ENCODE assay signal across 1 cellular context in genomic region chr9:137578518-137579258, GRCh38.
A peak's percentile ranks its signal among the peaks of the same experiment; 100 is the strongest.
TF ChIP-seq lines count a peak whose summit lies in the region.

DPH7 (minus strand) TSS chr9:137578925; CDS start chr9:137578777, 148 bp downstream.

TF ChIP-seq in K562, 482 proteins besides CTCF, POLR2A, EP300 and RAD21 (continued from another document and continues in another):
- TF ChIP-seq AFF1 (IDR thresholded peaks at IDR 0.05; ENCODE audit: low read depth in 1 of 2, partially characterized antibody in 2 of 2) (no peak), NFYB (IDR thresholded peaks at IDR 0.05; ENCODE audit: extremely low read depth, insufficient read length) (no peak), ZFP1 (CRISPR knock-in tag; IDR thresholded peaks at IDR 0.05) (no peak), AFF4 (CRISPR knock-in tag; IDR thresholded peaks at IDR 0.05) (no peak; the same call in 1 of the 2 replicates), MBD1 (CRISPR knock-in tag; IDR thresholded peaks at IDR 0.05) (no peak), TCFL5 (CRISPR knock-in tag; conservative IDR thresholded peaks at IDR 0.05) (no peak), PHB (CRISPR knock-in tag; IDR thresholded peaks at IDR 0.05) (no peak), ZNF696 (CRISPR knock-in tag; conservative IDR thresholded peaks at IDR 0.05) (no peak), FOS (IDR thresholded peaks at IDR 0.05; ENCODE audit: extremely low read depth, insufficient read length) (no peak), SNAPC5 (CRISPR knock-in tag; IDR thresholded peaks at IDR 0.05) (no peak), PTTG1 (tag; IDR thresholded peaks at IDR 0.05; ENCODE audit: low read depth) (no peak), NR2C2 (CRISPR knock-in tag; IDR thresholded peaks at IDR 0.05) (peak; percentile 100), NR2C2 (tag; IDR thresholded peaks at IDR 0.05) (peak; percentile 100), MTA1 (IDR thresholded peaks at IDR 0.05; ENCODE audit: borderline replicate concordance) (no peak), ZKSCAN3 (CRISPR knock-in tag; IDR thresholded peaks at IDR 0.05) (no peak), L3MBTL2 (IDR thresholded peaks at IDR 0.05) (peak; percentile 69), GTF2F1 (IDR thresholded peaks at IDR 0.05; ENCODE audit: low read depth, low read length) (peak; percentile 50; the same call in 1 of the 2 replicates), TRIM24 (IDR thresholded peaks at IDR 0.05) (peak in 1 of 2 experiments; percentile 72; a peak in 2 of 4 replicates), BRD9 (IDR thresholded peaks at IDR 0.05; ENCODE audit: low read depth, partially characterized antibody) (no peak), E2F4 (CRISPR knock-in tag; IDR thresholded peaks at IDR 0.05; ENCODE audit: low read depth) (no peak), NFATC3 (IDR thresholded peaks at IDR 0.05) (no peak), SREBF1 (IDR thresholded peaks at IDR 0.05; ENCODE audit: borderline replicate concordance, low read depth, low read length) (peak; percentile 72), RBM39 (optimal IDR thresholded peaks at IDR 0.05; ENCODE audit: low read depth, low read length) (no peak), ZNF695 (CRISPR knock-in tag; IDR thresholded peaks at IDR 0.05) (no peak), PBX2 (CRISPR knock-in tag; IDR thresholded peaks at IDR 0.05; ENCODE audit: low read depth) (no peak), PBX2 (tag; conservative IDR thresholded peaks at IDR 0.05; ENCODE audit: low read depth) (no peak; the same call in 1 of the 2 replicates), CLOCK (CRISPR knock-in tag; IDR thresholded peaks at IDR 0.05; ENCODE audit: borderline replicate concordance) (no peak), ELF1 (tag; IDR thresholded peaks at IDR 0.05) (no peak), ILF3 (IDR thresholded peaks at IDR 0.05; ENCODE audit: borderline replicate concordance) (peak; percentile 82; the same call in 1 of the 2 replicates), ETV5 (CRISPR knock-in tag; IDR thresholded peaks at IDR 0.05; ENCODE audit: low read depth) (peak; percentile 26; the same call in 1 of the 2 replicates), PML (IDR thresholded peaks at IDR 0.05; ENCODE audit: low read length) (peak; percentile 55), ZNF830 (CRISPR knock-in tag; IDR thresholded peaks at IDR 0.05) (no peak), RBM25 (IDR thresholded peaks at IDR 0.05; ENCODE audit: low read depth, low read length, severe bottlenecking) (no peak), ZC3H11A (IDR thresholded peaks at IDR 0.05; ENCODE audit: low read depth, low read length) (no peak), ZBTB17 (CRISPR knock-in tag; IDR thresholded peaks at IDR 0.05) (peak; percentile 85), KDM2B (CRISPR knock-in tag; IDR thresholded peaks at IDR 0.05) (peak; percentile 12; the same call in 1 of the 2 replicates), PCBP1 (IDR thresholded peaks at IDR 0.05; ENCODE audit: low read depth, low read length, poor library complexity, severe bottlenecking) (no peak), CXXC5 (CRISPR knock-in tag; IDR thresholded peaks at IDR 0.05) (peak; percentile 97), ZFP30 (CRISPR knock-in tag; IDR thresholded peaks at IDR 0.05; ENCODE audit: borderline replicate concordance) (no peak), SPI1 (IDR thresholded peaks at IDR 0.05; ENCODE audit: borderline replicate concordance, low read depth, low read length) (no peak), DDX20 (tag; IDR thresholded peaks at IDR 0.05; ENCODE audit: low read depth) (no peak), MYC (IDR thresholded peaks at IDR 0.05; ENCODE audit: low read depth, low read length) (peak; percentile 81), MYC (CRISPR knock-in tag; IDR thresholded peaks at IDR 0.05; ENCODE audit: borderline replicate concordance, low read depth) (peak; percentile 57; the same call in 1 of the 2 replicates), ZNF511 (CRISPR knock-in tag; IDR thresholded peaks at IDR 0.05) (no peak), ID3 (CRISPR knock-in tag; IDR thresholded peaks at IDR 0.05) (no peak), ID3 (tag; IDR thresholded peaks at IDR 0.05) (peak; percentile 69; the same call in 1 of the 2 replicates)
